Comparison of ENCODE assay signal across 8 cellular contexts in the genomic region with DNA sequence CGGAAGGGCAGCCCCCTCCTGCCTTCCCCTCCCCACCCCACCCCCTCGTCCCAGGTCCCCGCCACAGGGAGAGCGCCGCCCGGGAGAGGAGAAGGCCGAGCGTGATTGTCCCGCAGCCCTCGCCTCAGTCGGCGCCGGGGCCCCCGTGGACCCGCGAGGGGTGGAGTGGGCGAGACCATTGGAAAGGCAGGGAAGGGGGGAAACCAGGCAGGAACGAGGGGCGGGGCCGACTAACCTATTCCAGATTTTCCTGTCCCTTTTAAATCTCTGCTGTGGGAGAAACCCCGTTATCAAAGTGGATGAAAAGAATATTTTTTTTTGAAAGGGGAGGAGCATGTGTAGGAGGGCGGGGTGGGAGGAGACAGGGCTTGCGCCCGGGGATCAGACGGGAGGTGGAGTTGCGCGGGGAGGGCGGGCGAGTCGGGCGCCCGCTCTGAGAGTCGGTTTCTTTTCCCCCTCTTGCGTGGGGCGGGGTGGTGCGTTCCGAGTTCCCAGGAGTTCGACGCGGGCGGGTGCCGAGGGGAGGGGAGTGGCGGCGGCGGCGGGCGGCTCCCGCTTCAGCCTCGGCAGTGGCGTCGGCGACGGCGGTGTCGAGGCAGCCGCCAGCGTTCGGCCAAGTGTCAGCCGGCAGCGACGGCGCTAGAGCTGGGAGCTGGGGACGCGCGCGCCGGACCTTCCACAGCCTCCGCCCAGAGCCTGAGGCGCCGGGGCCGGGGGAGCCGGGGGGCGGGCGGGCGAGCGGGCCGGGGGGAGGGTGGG. TPM values are rescaled to one million over a fixed set of nuclear protein-coding genes. Genes with fewer than 3 reads are reported as not detected.
DNase-seq lines count a peak whose midpoint lies in the region; ATAC-seq and TF ChIP-seq lines count a peak whose summit lies in the region.

A gene with protein sequence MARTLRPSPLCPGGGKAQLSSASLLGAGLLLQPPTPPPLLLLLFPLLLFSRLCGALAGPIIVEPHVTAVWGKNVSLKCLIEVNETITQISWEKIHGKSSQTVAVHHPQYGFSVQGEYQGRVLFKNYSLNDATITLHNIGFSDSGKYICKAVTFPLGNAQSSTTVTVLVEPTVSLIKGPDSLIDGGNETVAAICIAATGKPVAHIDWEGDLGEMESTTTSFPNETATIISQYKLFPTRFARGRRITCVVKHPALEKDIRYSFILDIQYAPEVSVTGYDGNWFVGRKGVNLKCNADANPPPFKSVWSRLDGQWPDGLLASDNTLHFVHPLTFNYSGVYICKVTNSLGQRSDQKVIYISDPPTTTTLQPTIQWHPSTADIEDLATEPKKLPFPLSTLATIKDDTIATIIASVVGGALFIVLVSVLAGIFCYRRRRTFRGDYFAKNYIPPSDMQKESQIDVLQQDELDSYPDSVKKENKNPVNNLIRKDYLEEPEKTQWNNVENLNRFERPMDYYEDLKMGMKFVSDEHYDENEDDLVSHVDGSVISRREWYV (plus strand): TSS at position 560 of the 759 bp plus-strand sequence. CDS start 202 bp downstream, outside the sequence.

- intact Hi-C loops in activated naive CD4-positive, alpha-beta T cell treated with anti-CD3 and anti-CD28 coated beads for 36 hours (cut with micrococcal nuclease) = loop anchor here (2.0 to 10.0 kb wide), 9 partner anchors 186 to 1797 kb away; a partner anchor contains a TSS

- peak within 1 kb of the TSS; percentile 85 for H3K4me3 Mint-ChIP-seq in activated naive CD4-positive, alpha-beta T cell treated with anti-CD3 and anti-CD28 coated beads for 36 hours
- peak within 1 kb of the TSS; percentile 94 to 98 (median 97) for H3K4me3 Mint-ChIP-seq in nephron
- peak within 1 kb of the TSS; percentile 85 to 86 for H3K4me3 Mint-ChIP-seq in stimulated activated naive B cell treated with anti-CD40 and anti-IgM and Interleukin-4, amounts not matched to agents 10 μg/mL and 1 μg/mL and 100 μg/mL, for 72 hours

- H3K27me3 ChIP-seq in BJ (ENCODE audit: control insufficient read depth, insufficient read depth, low read length) = no peaks in the 10 kb centered on the region
- H3K27me3 ChIP-seq in HL-60 (ENCODE audit: insufficient read depth, poor library complexity, severe bottlenecking) = peaks cover 46% of the 10 kb centered on the region

- POLR2A ChIA-PET in BJ (lab: Charles Lee) (no interaction called here), RWPE1 (lab: Yijun Ruan, JAX; ENCODE audit: low non-redundant PET) (no interaction called here)

- no peak for TF ChIP-seq CTCF in BJ (IDR thresholded peaks at IDR 0.05; ENCODE audit: insufficient read depth, low read depth, low read length)
- no peak for TF ChIP-seq CTCF in HL-60 (IDR thresholded peaks at IDR 0.05; ENCODE audit: insufficient read depth, low read length)
- TF ChIP-seq CTCF in RWPE1 (conservative IDR thresholded peaks at IDR 0.05; ENCODE audit: low read depth) = no peak
- TF ChIP-seq CTCF in foreskin fibroblast (IDR thresholded peaks at IDR 0.05; ENCODE audit: low read depth, low read length) = no peak
- TF ChIP-seq CTCF in nephron (IDR thresholded peaks at IDR 0.05; ENCODE audit: unreplicated experiment in 3 of 3) = no peak

- peak; percentile 83 for ATAC-seq in GM19395 (IDR thresholded peaks at IDR 0.05; ENCODE audit: unreplicated experiment)
- ATAC-seq in stimulated activated naive B cell treated with anti-CD40 and anti-IgM and Interleukin-4, amounts not matched to agents 10 μg/mL and 1 μg/mL and 100 μg/mL, for 72 hours (replicated peaks) = peak; percentile 88 to 89

- no peaks in the 10 kb centered on the region for H3K36me3 Mint-ChIP-seq in activated naive CD4-positive, alpha-beta T cell treated with anti-CD3 and anti-CD28 coated beads for 36 hours (ENCODE audit: low read depth)
- no peaks in the 10 kb centered on the region for H3K36me3 Mint-ChIP-seq in nephron (ENCODE audit: low read depth)
- H3K36me3 Mint-ChIP-seq in stimulated activated naive B cell treated with anti-CD40 and anti-IgM and Interleukin-4, amounts not matched to agents 10 μg/mL and 1 μg/mL and 100 μg/mL, for 72 hours = no peaks in the 10 kb centered on the region

- H3K27ac Mint-ChIP-seq in activated naive CD4-positive, alpha-beta T cell treated with anti-CD3 and anti-CD28 coated beads for 36 hours = peak within 1 kb of the TSS; percentile 27
- H3K27ac Mint-ChIP-seq in nephron = peak within 1 kb of the TSS; percentile 88 to 99 (median 98)
- peak within 1 kb of the TSS; percentile 71 for H3K27ac Mint-ChIP-seq in stimulated activated naive B cell treated with anti-CD40 and anti-IgM and Interleukin-4, amounts not matched to agents 10 μg/mL and 1 μg/mL and 100 μg/mL, for 72 hours

- DNase-seq in BJ (ENCODE audit: low read depth) (peak; percentile 92), HL-60 (ENCODE audit: low read depth in 1 of 2, low spot score in 1 of 2) (peak; percentile 4 to 8), RWPE1 (ENCODE audit: low spot score) (peak; percentile 85), foreskin fibroblast (peak; percentile 98 to 99)
- DNase-seq in activated naive CD4-positive, alpha-beta T cell treated with anti-CD3 and anti-CD28 coated beads for 36 hours = peak; percentile 91
- DNase-seq in stimulated activated naive B cell treated with anti-CD40 and anti-IgM and Interleukin-4, amounts not matched to agents 10 μg/mL and 1 μg/mL and 100 μg/mL, for 72 hours = peak; percentile 44

- peaks cover 24% of the 10 kb centered on the region for H3K4me1 Mint-ChIP-seq in activated naive CD4-positive, alpha-beta T cell treated with anti-CD3 and anti-CD28 coated beads for 36 hours (ENCODE audit: low read depth)
- peaks cover 25% of the 10 kb centered on the region for H3K4me1 Mint-ChIP-seq in nephron
- peaks cover 14 to 32% of the 10 kb centered on the region in 2 donors for H3K4me1 Mint-ChIP-seq in stimulated activated naive B cell treated with anti-CD40 and anti-IgM and Interleukin-4, amounts not matched to agents 10 μg/mL and 1 μg/mL and 100 μg/mL, for 72 hours

- peak within 1 kb of the TSS; percentile 76 for H3K4me3 ChIP-seq in BJ (ENCODE audit: low read depth, low read length)
- 0 out of 2 replicates have a peak within 1 kb of the TSS, but pooled peaks have one; percentile 4 for H3K4me3 ChIP-seq in HL-60 (replicated peaks; ENCODE audit: insufficient read depth, low read length)
- H3K4me3 ChIP-seq in foreskin fibroblast (ENCODE audit: low read depth in 1 of 2, low read length in 2 of 2) = peak within 1 kb of the TSS; percentile 97

- CTCF ChIA-PET in BJ (lab: Yijun Ruan, JAX) = no interaction called here
- CTCF ChIA-PET in RWPE1 (lab: Yijun Ruan, JAX) = interaction anchor here (0.5 kb wide), 1 partner anchor 198 kb away, joined by 5 read pairs; no protein-coding TSS in a partner anchor
- CTCF ChIA-PET in activated naive CD4-positive, alpha-beta T cell treated with anti-CD3 and anti-CD28 coated beads for 36 hours (lab: Charles Lee) = interaction anchor here (0.7 kb wide), 1 partner anchor 271 kb away, joined by 3 read pairs; no protein-coding TSS in a partner anchor

- H3K9me3 Mint-ChIP-seq in activated naive CD4-positive, alpha-beta T cell treated with anti-CD3 and anti-CD28 coated beads for 36 hours = no peaks in the 10 kb centered on the region
- no peaks in the 10 kb centered on the region for H3K9me3 Mint-ChIP-seq in nephron
- H3K9me3 Mint-ChIP-seq in stimulated activated naive B cell treated with anti-CD40 and anti-IgM and Interleukin-4, amounts not matched to agents 10 μg/mL and 1 μg/mL and 100 μg/mL, for 72 hours = no peaks in the 10 kb centered on the region

- peaks cover 40% of the 10 kb centered on the region for H3K27me3 Mint-ChIP-seq in activated naive CD4-positive, alpha-beta T cell treated with anti-CD3 and anti-CD28 coated beads for 36 hours (ENCODE audit: low read depth)
- H3K27me3 Mint-ChIP-seq in nephron (ENCODE audit: low read depth) = no peaks in the 10 kb centered on the region
- peaks cover 49 to 58% of the 10 kb centered on the region in 2 donors for H3K27me3 Mint-ChIP-seq in stimulated activated naive B cell treated with anti-CD40 and anti-IgM and Interleukin-4, amounts not matched to agents 10 μg/mL and 1 μg/mL and 100 μg/mL, for 72 hours

- H3K36me3 ChIP-seq in BJ (ENCODE audit: control insufficient read depth, insufficient read depth, low read length) = no peaks in the 10 kb centered on the region

- H3K27ac ChIP-seq in HL-60 (replicated peaks) = no peak within 1 kb of the TSS
- peak within 1 kb of the TSS; percentile 89 for H3K27ac ChIP-seq in RWPE1

RNA-seq across cellular contexts. Expression of the gene that starts here (rescaled TPM):
- polyA plus RNA-seq in BJ (2011; rRNA removed) = 24.7 and 47.6 TPM in 2 replicates
- polyA minus RNA-seq in BJ (2011; rRNA and poly(A)+ RNA removed) = 28.8 and 33.1 TPM in 2 replicates
- total RNA-seq in activated naive CD4-positive, alpha-beta T cell treated with anti-CD3 and anti-CD28 coated beads for 36 hours = 1 to 10 TPM; 3.0 to 3.5 TPM

Comparison
In these comparisons a context has a peak if more than half of its experiments do, and no peak if none do; other contexts are left out.
1. DNase-seq: peak in every context shown above with its lines; median percentile 98 in foreskin fibroblast; 92 in BJ; 91 in activated naive CD4-positive, alpha-beta T cell treated with anti-CD3 and anti-CD28 coated beads for 36 hours; 85 in RWPE1; 44 in stimulated activated naive B cell treated with anti-CD40 and anti-IgM and Interleukin-4, amounts not matched to agents 10 μg/mL and 1 μg/mL and 100 μg/mL, for 72 hours; 6 in HL-60.
2. H3K4me3 ChIP-seq: peak in every context shown above with its lines; median percentile 97 in foreskin fibroblast; 76 in BJ; 4 in HL-60.
3. H3K27ac Mint-ChIP-seq: peak in every context shown above with its lines; median percentile 98 in nephron; 71 in stimulated activated naive B cell treated with anti-CD40 and anti-IgM and Interleukin-4, amounts not matched to agents 10 μg/mL and 1 μg/mL and 100 μg/mL, for 72 hours; 27 in activated naive CD4-positive, alpha-beta T cell treated with anti-CD3 and anti-CD28 coated beads for 36 hours.